In the genomic region with DNA sequence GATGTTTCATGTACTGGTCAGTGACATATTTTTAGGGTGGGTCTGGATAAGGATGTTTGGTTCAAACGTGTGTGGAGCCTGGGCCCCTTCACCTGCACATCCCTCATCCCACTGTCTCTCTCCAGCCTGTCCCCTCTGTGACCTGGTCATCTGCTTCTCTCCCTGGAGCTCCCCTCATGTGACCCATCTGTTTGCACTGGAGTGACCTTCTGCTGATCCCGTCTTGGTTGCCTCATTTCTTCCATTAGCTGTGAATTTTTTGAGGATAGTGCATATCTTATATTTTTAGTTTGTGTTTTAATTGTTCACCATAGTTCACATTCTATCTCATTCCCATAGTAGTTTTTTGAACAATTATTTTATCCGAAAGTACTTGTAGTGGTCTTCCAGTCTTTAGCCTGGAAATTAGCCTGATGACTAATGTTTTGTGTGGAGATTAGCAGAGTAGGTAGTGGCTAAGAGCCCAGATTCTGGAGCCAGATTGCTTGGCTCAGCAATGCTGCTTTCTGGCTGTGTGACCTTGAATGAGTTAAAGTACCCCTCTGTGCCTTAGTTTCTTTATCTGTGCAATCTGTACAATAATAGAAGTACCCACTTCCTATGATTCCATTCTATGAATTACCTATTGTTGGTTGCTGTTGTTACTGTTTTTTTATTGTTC, we compare ENCODE assay signal across 1 cellular context.
TF ChIP-seq lines count a peak whose summit lies in the region.

No MANE protein-coding gene starts in this region.

TF ChIP-seq in HepG2, 621 proteins besides CTCF, POLR2A, EP300 and RAD21 (continued from another document and continues in another):
- TF ChIP-seq, protein P1, sequence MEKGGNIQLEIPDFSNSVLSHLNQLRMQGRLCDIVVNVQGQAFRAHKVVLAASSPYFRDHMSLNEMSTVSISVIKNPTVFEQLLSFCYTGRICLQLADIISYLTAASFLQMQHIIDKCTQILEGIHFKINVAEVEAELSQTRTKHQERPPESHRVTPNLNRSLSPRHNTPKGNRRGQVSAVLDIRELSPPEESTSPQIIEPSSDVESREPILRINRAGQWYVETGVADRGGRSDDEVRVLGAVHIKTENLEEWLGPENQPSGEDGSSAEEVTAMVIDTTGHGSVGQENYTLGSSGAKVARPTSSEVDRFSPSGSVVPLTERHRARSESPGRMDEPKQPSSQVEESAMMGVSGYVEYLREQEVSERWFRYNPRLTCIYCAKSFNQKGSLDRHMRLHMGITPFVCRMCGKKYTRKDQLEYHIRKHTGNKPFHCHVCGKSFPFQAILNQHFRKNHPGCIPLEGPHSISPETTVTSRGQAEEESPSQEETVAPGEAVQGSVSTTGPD (CRISPR knock-in tag; IDR thresholded peaks at IDR 0.05), result no peak
- TF ChIP-seq EEA1 (CRISPR knock-in tag; IDR thresholded peaks at IDR 0.05; ENCODE audit: borderline replicate concordance) (no peak), KMT2B (CRISPR knock-in tag; IDR thresholded peaks at IDR 0.05) (no peak), HNRNPH1 (optimal IDR thresholded peaks at IDR 0.05; ENCODE audit: low read depth, low read length) (no peak), GZF1 (CRISPR knock-in tag; IDR thresholded peaks at IDR 0.05) (no peak), MLLT10 (CRISPR knock-in tag; IDR thresholded peaks at IDR 0.05) (no peak), ZNF224 (CRISPR knock-in tag; IDR thresholded peaks at IDR 0.05) (no peak), ZNF775 (CRISPR knock-in tag; IDR thresholded peaks at IDR 0.05; ENCODE audit: borderline replicate concordance) (no peak), ZNF790 (CRISPR knock-in tag; IDR thresholded peaks at IDR 0.05; ENCODE audit: borderline replicate concordance) (no peak), IKZF1 (IDR thresholded peaks at IDR 0.05) (no peak), ERF (CRISPR knock-in tag; IDR thresholded peaks at IDR 0.05) (0 out of 2 replicates have a peak, but pooled peaks have one; percentile 35), SOX5 (CRISPR knock-in tag; IDR thresholded peaks at IDR 0.05; ENCODE audit: borderline replicate concordance) (no peak), SALL2 (CRISPR knock-in tag; IDR thresholded peaks at IDR 0.05) (no peak), ZNF703 (CRISPR knock-in tag; IDR thresholded peaks at IDR 0.05; ENCODE audit: borderline replicate concordance) (no peak), KDM3A (CRISPR knock-in tag; IDR thresholded peaks at IDR 0.05; ENCODE audit: low read depth) (no peak), PHF20 (CRISPR knock-in tag; IDR thresholded peaks at IDR 0.05) (no peak), ZNF850 (CRISPR knock-in tag; conservative IDR thresholded peaks at IDR 0.05) (no peak), ZNF614 (CRISPR knock-in tag; IDR thresholded peaks at IDR 0.05; ENCODE audit: borderline replicate concordance) (0 out of 2 replicates have a peak, but pooled peaks have one; percentile 53), SRSF1 (optimal IDR thresholded peaks at IDR 0.05; ENCODE audit: low read depth, low read length) (no peak), PHF21A (CRISPR knock-in tag; IDR thresholded peaks at IDR 0.05) (no peak), ZFY (CRISPR knock-in tag; IDR thresholded peaks at IDR 0.05) (no peak), ZNF205 (CRISPR knock-in tag; IDR thresholded peaks at IDR 0.05) (no peak), NR2F2 (IDR thresholded peaks at IDR 0.05; ENCODE audit: borderline replicate concordance, low read depth) (peak; percentile 67), REST (IDR thresholded peaks at IDR 0.05; ENCODE audit: borderline replicate concordance in 1 of 2, low read depth in 1 of 2, low read length in 2 of 2) (no peak), MXD4 (CRISPR knock-in tag; IDR thresholded peaks at IDR 0.05) (no peak), ZNF607 (CRISPR knock-in tag; IDR thresholded peaks at IDR 0.05; ENCODE audit: borderline replicate concordance) (no peak), TAF15 (IDR thresholded peaks at IDR 0.05; ENCODE audit: low read depth, low read length, poor library complexity, severe bottlenecking) (no peak), ZKSCAN1 (IDR thresholded peaks at IDR 0.05; ENCODE audit: low read length) (no peak), ZNF124 (CRISPR knock-in tag; IDR thresholded peaks at IDR 0.05) (no peak), HIVEP1 (CRISPR knock-in tag; IDR thresholded peaks at IDR 0.05) (no peak), CREM (IDR thresholded peaks at IDR 0.05) (0 out of 2 replicates have a peak, but pooled peaks have one; percentile 12), CREM (CRISPR knock-in tag; IDR thresholded peaks at IDR 0.05) (no peak), PPARG (CRISPR knock-in tag; conservative IDR thresholded peaks at IDR 0.05) (no peak), SRSF9 (IDR thresholded peaks at IDR 0.05; ENCODE audit: borderline replicate concordance, insufficient read depth, low read depth, low read length, poor library complexity, severe bottlenecking) (no peak), U2AF1 (optimal IDR thresholded peaks at IDR 0.05; ENCODE audit: low read depth, low read length) (no peak), ZNF3 (CRISPR knock-in tag; IDR thresholded peaks at IDR 0.05) (no peak), NFYC (CRISPR knock-in tag; IDR thresholded peaks at IDR 0.05) (no peak), PLSCR1 (CRISPR knock-in tag; IDR thresholded peaks at IDR 0.05; ENCODE audit: borderline replicate concordance) (no peak), FOXJ3 (CRISPR knock-in tag; IDR thresholded peaks at IDR 0.05; ENCODE audit: borderline replicate concordance) (no peak), ZNF496 (CRISPR knock-in tag; IDR thresholded peaks at IDR 0.05; ENCODE audit: insufficient replicate concordance) (no peak), TRIM24 (CRISPR knock-in tag; IDR thresholded peaks at IDR 0.05) (no peak), ZEB1 (IDR thresholded peaks at IDR 0.05; ENCODE audit: insufficient replicate concordance, low read depth) (no peak), CEBPZ (IDR thresholded peaks at IDR 0.05; ENCODE audit: low read length) (no peak), ZSCAN20 (CRISPR knock-in tag; IDR thresholded peaks at IDR 0.05; ENCODE audit: borderline replicate concordance) (no peak), ZNF530 (CRISPR knock-in tag; IDR thresholded peaks at IDR 0.05; ENCODE audit: low read depth) (no peak)
- TF ChIP-seq, protein P2, sequence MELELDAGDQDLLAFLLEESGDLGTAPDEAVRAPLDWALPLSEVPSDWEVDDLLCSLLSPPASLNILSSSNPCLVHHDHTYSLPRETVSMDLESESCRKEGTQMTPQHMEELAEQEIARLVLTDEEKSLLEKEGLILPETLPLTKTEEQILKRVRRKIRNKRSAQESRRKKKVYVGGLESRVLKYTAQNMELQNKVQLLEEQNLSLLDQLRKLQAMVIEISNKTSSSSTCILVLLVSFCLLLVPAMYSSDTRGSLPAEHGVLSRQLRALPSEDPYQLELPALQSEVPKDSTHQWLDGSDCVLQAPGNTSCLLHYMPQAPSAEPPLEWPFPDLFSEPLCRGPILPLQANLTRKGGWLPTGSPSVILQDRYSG (CRISPR knock-in tag; IDR thresholded peaks at IDR 0.05), result no peak
- TF ChIP-seq, protein P3, sequence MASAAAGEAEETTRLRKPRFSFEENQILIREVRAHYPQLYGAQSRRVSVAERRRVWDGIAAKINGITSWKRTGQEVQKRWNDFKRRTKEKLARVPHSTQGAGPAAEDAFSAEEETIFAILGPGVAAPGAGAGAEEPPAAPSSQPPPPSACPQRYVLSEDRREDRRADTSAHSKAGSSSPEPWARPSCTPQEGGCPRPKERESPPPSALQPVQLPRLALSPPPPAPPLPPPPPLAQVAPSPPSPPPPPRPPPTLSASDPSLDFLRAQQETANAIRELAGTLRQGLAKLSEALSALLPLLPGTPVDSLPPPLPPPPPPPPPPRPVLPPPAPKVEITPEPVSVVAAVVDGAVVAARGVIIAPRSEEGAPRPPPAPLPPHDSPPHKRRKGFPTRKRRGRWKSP (CRISPR knock-in tag; IDR thresholded peaks at IDR 0.05), result no peak
- TF ChIP-seq, protein P4, sequence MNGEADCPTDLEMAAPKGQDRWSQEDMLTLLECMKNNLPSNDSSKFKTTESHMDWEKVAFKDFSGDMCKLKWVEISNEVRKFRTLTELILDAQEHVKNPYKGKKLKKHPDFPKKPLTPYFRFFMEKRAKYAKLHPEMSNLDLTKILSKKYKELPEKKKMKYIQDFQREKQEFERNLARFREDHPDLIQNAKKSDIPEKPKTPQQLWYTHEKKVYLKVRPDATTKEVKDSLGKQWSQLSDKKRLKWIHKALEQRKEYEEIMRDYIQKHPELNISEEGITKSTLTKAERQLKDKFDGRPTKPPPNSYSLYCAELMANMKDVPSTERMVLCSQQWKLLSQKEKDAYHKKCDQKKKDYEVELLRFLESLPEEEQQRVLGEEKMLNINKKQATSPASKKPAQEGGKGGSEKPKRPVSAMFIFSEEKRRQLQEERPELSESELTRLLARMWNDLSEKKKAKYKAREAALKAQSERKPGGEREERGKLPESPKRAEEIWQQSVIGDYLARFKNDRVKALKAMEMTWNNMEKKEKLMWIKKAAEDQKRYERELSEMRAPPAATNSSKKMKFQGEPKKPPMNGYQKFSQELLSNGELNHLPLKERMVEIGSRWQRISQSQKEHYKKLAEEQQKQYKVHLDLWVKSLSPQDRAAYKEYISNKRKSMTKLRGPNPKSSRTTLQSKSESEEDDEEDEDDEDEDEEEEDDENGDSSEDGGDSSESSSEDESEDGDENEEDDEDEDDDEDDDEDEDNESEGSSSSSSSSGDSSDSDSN (CRISPR knock-in tag; IDR thresholded peaks at IDR 0.05), result no peak
- TF ChIP-seq, protein P5, sequence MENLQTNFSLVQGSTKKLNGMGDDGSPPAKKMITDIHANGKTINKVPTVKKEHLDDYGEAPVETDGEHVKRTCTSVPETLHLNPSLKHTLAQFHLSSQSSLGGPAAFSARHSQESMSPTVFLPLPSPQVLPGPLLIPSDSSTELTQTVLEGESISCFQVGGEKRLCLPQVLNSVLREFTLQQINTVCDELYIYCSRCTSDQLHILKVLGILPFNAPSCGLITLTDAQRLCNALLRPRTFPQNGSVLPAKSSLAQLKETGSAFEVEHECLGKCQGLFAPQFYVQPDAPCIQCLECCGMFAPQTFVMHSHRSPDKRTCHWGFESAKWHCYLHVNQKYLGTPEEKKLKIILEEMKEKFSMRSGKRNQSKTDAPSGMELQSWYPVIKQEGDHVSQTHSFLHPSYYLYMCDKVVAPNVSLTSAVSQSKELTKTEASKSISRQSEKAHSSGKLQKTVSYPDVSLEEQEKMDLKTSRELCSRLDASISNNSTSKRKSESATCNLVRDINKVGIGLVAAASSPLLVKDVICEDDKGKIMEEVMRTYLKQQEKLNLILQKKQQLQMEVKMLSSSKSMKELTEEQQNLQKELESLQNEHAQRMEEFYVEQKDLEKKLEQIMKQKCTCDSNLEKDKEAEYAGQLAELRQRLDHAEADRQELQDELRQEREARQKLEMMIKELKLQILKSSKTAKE (CRISPR knock-in tag; IDR thresholded peaks at IDR 0.05; ENCODE audit: borderline replicate concordance), result 0 out of 2 replicates have a peak, but pooled peaks have one; percentile 32
- TF ChIP-seq, protein P6, sequence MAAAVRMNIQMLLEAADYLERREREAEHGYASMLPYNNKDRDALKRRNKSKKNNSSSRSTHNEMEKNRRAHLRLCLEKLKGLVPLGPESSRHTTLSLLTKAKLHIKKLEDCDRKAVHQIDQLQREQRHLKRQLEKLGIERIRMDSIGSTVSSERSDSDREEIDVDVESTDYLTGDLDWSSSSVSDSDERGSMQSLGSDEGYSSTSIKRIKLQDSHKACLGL (CRISPR knock-in tag; IDR thresholded peaks at IDR 0.05), result no peak
- TF ChIP-seq, protein P7, sequence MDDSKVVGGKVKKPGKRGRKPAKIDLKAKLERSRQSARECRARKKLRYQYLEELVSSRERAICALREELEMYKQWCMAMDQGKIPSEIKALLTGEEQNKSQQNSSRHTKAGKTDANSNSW (CRISPR knock-in tag; IDR thresholded peaks at IDR 0.05; ENCODE audit: borderline replicate concordance), result no peak
